9 cellular contexts compared by ENCODE assay signal in the genomic region with DNA sequence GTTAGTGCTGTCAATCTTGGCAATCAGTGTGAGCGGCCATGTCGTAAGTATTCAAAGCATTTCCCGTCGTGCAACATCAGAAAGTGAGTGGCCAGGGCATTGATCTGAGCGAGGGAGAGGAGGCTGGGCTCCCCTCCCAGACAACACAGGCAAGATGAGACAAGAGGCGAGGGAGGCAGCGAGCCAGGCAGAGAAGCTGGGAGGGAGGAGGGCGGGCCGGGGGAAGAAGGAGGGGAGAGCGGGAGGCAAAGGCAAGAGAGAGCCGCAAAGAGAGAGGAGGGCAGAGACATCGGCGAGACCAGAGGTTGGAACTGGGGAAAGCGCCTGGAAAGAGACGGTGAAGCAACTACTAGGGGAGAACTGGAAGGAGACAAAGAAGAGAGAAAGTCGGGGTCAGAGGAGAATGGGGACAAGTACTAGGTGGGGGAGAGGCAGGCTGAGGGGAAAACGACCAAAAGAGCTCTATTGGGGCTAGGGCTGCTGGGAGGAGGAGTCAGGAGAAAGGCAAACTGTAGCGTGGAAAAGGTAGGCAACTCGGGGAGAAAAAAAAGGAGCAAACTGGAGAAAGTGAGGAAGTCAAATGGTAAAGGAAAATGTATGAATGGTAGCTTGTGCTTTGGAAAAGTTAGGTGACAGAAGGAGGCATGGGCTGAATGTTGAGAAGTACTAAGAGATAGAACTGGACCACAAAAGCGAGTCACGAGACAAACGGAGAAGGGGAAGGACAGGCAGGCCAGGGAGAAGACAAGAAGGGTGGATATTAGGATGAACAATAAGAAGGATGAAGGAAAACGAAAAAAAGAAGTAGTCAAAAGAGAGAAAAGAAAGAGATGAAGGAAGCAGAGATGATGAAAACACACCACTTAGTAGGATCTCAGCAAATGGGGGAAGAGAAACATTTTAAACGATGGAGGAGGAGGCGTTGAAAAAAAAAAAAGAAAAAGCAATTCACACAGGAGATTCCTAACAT.
DNase-seq lines count a peak whose midpoint lies in the region; ATAC-seq and TF ChIP-seq lines count a peak whose summit lies in the region.
"Had no signal": no experiment of that assay in that cellular context is flagged by ENCODE, and none has a peak within 500 bp of the region (broad histone marks: within the 10 kb centered on the region; RNA-seq: fewer than 3 reads in every experiment).

No MANE protein-coding gene starts in this region.

- intact Hi-C loops in HCT116 (cut with micrococcal nuclease) (loop anchor here (2.0 to 10.0 kb wide), 2 partner anchors 1281 to 1703 kb away; no protein-coding TSS in a partner anchor), ovary (cut with DNase I) (loop anchor here (2.0 to 10.0 kb wide), 3 partner anchors 953 to 957 kb away; no protein-coding TSS in a partner anchor)

- peaks cover 41 to 46% (median 43%) of the 10 kb centered on the region in 3 donors for H3K4me1 Mint-ChIP-seq in T-cell

- no peaks in the 10 kb centered on the region for H3K9me3 ChIP-seq in HCT116 (ENCODE audit: control insufficient read depth in 1 of 2, insufficient read depth in 1 of 2, low read depth in 1 of 2, low read length in 2 of 2)
- no peaks in the 10 kb centered on the region for H3K9me3 ChIP-seq in RWPE2 (ENCODE audit: severe bottlenecking)
- H3K9me3 ChIP-seq in ovary = no peaks in the 10 kb centered on the region

- TF ChIP-seq POLR2A in HCT116 (IDR thresholded peaks at IDR 0.05; ENCODE audit: borderline replicate concordance, extremely low read depth, insufficient read depth, insufficient read length) (no peak), ovary (IDR thresholded peaks at IDR 0.05) (no peak)

- TF ChIP-seq CTCF in HCT116 (IDR thresholded peaks at IDR 0.05 in 2 of 3, conservative IDR thresholded peaks at IDR 0.05 in 1 of 3; ENCODE audit: borderline replicate concordance in 1 of 3, insufficient read depth in 1 of 3, low read depth in 2 of 3, low read length in 2 of 3) = no peak
- TF ChIP-seq CTCF in RWPE2 (IDR thresholded peaks at IDR 0.05; ENCODE audit: poor library complexity, severe bottlenecking) = no peak
- no peak for TF ChIP-seq CTCF in ovary (IDR thresholded peaks at IDR 0.05)

- H3K4me2 ChIP-seq in HCT116 (ENCODE audit: low read length) = peak overlapping the region; percentile 89

- 22 to 24% (median 23%) methylated on average over 25 of the region's 25 CpGs for WGBS in ovary, 3 donors

- CTCF ChIA-PET in HCT116 (lab: Charles Lee) = interaction anchor here (0.7 to 1.6 kb wide), 2 partner anchors 788 to 958 kb away, joined by 3 to 4 read pairs; no protein-coding TSS in a partner anchor
- CTCF ChIA-PET in T-cell (lab: Charles Lee) = no interaction called here

- TF ChIP-seq EP300 in ovary (IDR thresholded peaks at IDR 0.05) = no peak

- no peak for ATAC-seq in HCT116
- peak; percentile 48 for ATAC-seq in RWPE2 (ENCODE audit: low read depth)
- ATAC-seq in HG02938 (IDR thresholded peaks at IDR 0.05; ENCODE audit: unreplicated experiment) = no peak
- ATAC-seq in GM21576 (IDR thresholded peaks at IDR 0.05; ENCODE audit: unreplicated experiment) = no peak
- ATAC-seq in T-cell (replicated peaks in 1 of 4) = no peak

- RAD21 ChIA-PET in HCT116 (lab: Charles Lee; ENCODE audit: low non-redundant PET in 1 of 2, low total read pairs in 2 of 2, uncharacterized antibody in 2 of 2, unreplicated experiment in 2 of 2) = no interaction called here

- H3K27ac Mint-ChIP-seq in T-cell = no peak overlapping the region
- H3K27ac Mint-ChIP-seq: IgD-negative memory B cell had no signal

- H3K79me2 ChIP-seq in HCT116 (ENCODE audit: insufficient read depth, low read length) = no peaks in the 10 kb centered on the region

- H2AFZ ChIP-seq in HCT116 (ENCODE audit: low read depth, low read length, poor library complexity, severe bottlenecking) = peak overlapping the region; percentile 97

- no TSS peak for BruUV-seq in HCT116 (replicated peaks; lab: Mats Ljungman, UMichigan)

- H3K9me2 ChIP-seq in HCT116 (ENCODE audit: insufficient read depth) = no peaks in the 10 kb centered on the region

- H3K27me3 ChIP-seq in HCT116 (ENCODE audit: insufficient read depth, low read length) (peaks cover 63% of the 10 kb centered on the region), RWPE2 (ENCODE audit: insufficient read depth, poor library complexity, severe bottlenecking) (peaks cover 78% of the 10 kb centered on the region), ovary (no peaks in the 10 kb centered on the region)

- POLR2A ChIA-PET in HCT116 (lab: Charles Lee) = no interaction called here
- POLR2A ChIA-PET in T-cell (lab: Charles Lee) = no interaction called here

- H3K9me3 Mint-ChIP-seq in T-cell = peaks cover 0 to 5% (median 0%) of the 10 kb centered on the region in 3 donors

- H3K9ac ChIP-seq in HCT116 (ENCODE audit: low read length) = no peak overlapping the region

- H3K4me3 ChIP-seq in HCT116 (replicated peaks in 1 of 2; ENCODE audit: low read depth in 1 of 2, low read length in 2 of 2) (peak overlapping the region; percentile 48 to 57), RWPE2 (ENCODE audit: severe bottlenecking) (peak overlapping the region; percentile 41), ovary (peak overlapping the region; percentile 41)

- no peaks in the 10 kb centered on the region for H4K20me1 ChIP-seq in HCT116 (ENCODE audit: insufficient read depth)

- H3K36me3 ChIP-seq in HCT116 (ENCODE audit: control insufficient read depth in 1 of 2, insufficient read depth in 2 of 2, low read length in 2 of 2) = no peaks in the 10 kb centered on the region
- no peaks in the 10 kb centered on the region for H3K36me3 ChIP-seq in RWPE2 (ENCODE audit: low read depth)
- H3K36me3 ChIP-seq in ovary = no peaks in the 10 kb centered on the region

- no peak for TF ChIP-seq RAD21 in HCT116 (IDR thresholded peaks at IDR 0.05; ENCODE audit: low read depth)

- DNase-seq in HCT116 (ENCODE audit: low read depth, low spot score) = no peak
- peak; percentile 57 for DNase-seq in RWPE2 (ENCODE audit: low spot score)
- peak; percentile 68 for DNase-seq in foreskin melanocyte
- DNase-seq in ovary = peak; percentile 26 to 62 (median 57)
- no peak for DNase-seq in activated CD8-positive, alpha-beta memory T cell treated with anti-CD3 and anti-CD28 coated beads for 24 hours
- DNase-seq in T-cell = no peak

- H3K4me1 ChIP-seq in HCT116 (ENCODE audit: control insufficient read depth in 1 of 2, insufficient read depth in 2 of 2, low read length in 2 of 2) (peaks cover 25 to 39% of the 10 kb centered on the region in 2 experiments), RWPE2 (ENCODE audit: insufficient read depth, poor library complexity, severe bottlenecking) (no peaks in the 10 kb centered on the region), ovary (ENCODE audit: insufficient read depth) (peaks cover 3% of the 10 kb centered on the region)

- H3K4me3 Mint-ChIP-seq in T-cell = no peak overlapping the region

- H3K27ac ChIP-seq in HCT116 (ENCODE audit: low read depth, low read length) (no peak overlapping the region), RWPE2 (ENCODE audit: poor library complexity, severe bottlenecking) (no peak overlapping the region), ovary (no peak overlapping the region)

- H3K27me3 Mint-ChIP-seq in T-cell = peaks cover 48 to 55% of the 10 kb centered on the region in 2 donors

- peaks cover 4% of the 10 kb centered on the region for H3K36me3 Mint-ChIP-seq in T-cell

TF ChIP-seq in HCT116, 20 proteins besides CTCF, POLR2A, EP300 and RAD21:
- TF ChIP-seq EZH2phosphoT487 (IDR thresholded peaks at IDR 0.05; ENCODE audit: borderline replicate concordance) = no peak
- peak; percentile 81; the same call in 1 of the 2 replicates for TF ChIP-seq EZH2 (IDR thresholded peaks at IDR 0.05)
- TF ChIP-seq, protein P1, sequence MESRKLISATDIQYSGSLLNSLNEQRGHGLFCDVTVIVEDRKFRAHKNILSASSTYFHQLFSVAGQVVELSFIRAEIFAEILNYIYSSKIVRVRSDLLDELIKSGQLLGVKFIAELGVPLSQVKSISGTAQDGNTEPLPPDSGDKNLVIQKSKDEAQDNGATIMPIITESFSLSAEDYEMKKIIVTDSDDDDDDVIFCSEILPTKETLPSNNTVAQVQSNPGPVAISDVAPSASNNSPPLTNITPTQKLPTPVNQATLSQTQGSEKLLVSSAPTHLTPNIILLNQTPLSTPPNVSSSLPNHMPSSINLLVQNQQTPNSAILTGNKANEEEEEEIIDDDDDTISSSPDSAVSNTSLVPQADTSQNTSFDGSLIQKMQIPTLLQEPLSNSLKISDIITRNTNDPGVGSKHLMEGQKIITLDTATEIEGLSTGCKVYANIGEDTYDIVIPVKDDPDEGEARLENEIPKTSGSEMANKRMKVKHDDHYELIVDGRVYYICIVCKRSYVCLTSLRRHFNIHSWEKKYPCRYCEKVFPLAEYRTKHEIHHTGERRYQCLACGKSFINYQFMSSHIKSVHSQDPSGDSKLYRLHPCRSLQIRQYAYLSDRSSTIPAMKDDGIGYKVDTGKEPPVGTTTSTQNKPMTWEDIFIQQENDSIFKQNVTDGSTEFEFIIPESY (IDR thresholded peaks at IDR 0.05; ENCODE audit: extremely low read depth, insufficient replicate concordance, low read length) = no peak

Comparison
In these comparisons a context has a peak if more than half of its experiments do, and no peak if none do; other contexts are left out.
1. DNase-seq: peak in RWPE2 (single experiment), foreskin melanocyte (single experiment) and ovary (5 of 5); none in HCT116 (single experiment), activated CD8-positive, alpha-beta memory T cell treated with anti-CD3 and anti-CD28 coated beads for 24 hours (single experiment) and T-cell (0 of 34).
2. Peak in every context shown above with its lines, with median percentiles within 50 percentile points of each other: H3K4me3 ChIP-seq.